Comparison of ENCODE assay signal across 7 cellular contexts in genomic region chr17:75207050-75207407, GRCh38. TPM values are rescaled to one million over a fixed set of nuclear protein-coding genes. Genes with fewer than 3 reads are reported as not detected.
DNase-seq lines count a peak whose midpoint lies in the region; ATAC-seq and TF ChIP-seq lines count a peak whose summit lies in the region.
"Not testable (repeated sequence)": the region's sequence is repeated elsewhere in the genome, so short reads cannot be mapped to it uniquely, and the experiment has no call there.

No MANE protein-coding gene starts in this region.

- H3K36me3 ChIP-seq in DND-41 (ENCODE audit: insufficient read depth, low read length) (peaks cover 36% of the 10 kb centered on the region), KMS-11 (ENCODE audit: insufficient read depth) (peaks cover 16% of the 10 kb centered on the region; the same call in 1 of the 2 replicates), SK-N-SH (replicated peaks in 1 of 2; ENCODE audit: control insufficient read depth in 1 of 2, insufficient read depth in 2 of 2, low read length in 1 of 2) (peaks cover 19 to 34% of the 10 kb centered on the region in 2 experiments), iPS-18a (ENCODE audit: control insufficient read depth, low read depth, low read length) (peaks cover 31% of the 10 kb centered on the region), neuronal stem cell (replicated peaks in 1 of 2; ENCODE audit: control insufficient read depth in 2 of 2, insufficient read depth in 2 of 2, low read length in 2 of 2) (peaks cover 11 to 41% of the 10 kb centered on the region in 2 donors)

- H3K4me1 Mint-ChIP-seq in activated T-helper 1 cell treated with anti-CD3 and anti-CD28 coated beads, Interleukin-12 subunit alpha, Interleukin-12 subunit beta, Interleukin-2, Interleukin-4 antibody, amounts not matched to agents 30 ng/mL and 10 ng/mL and 1 ng/mL, durations not matched to agents 14 hours and 24 hours and 36 hours (ENCODE audit: low read depth), result peaks cover 18% of the 10 kb centered on the region
- peaks cover 24% of the 10 kb centered on the region for H3K4me1 Mint-ChIP-seq in chondrocyte (ENCODE audit: low read depth)

- not testable (repeated sequence) for H3K9me2 ChIP-seq in SK-N-SH

- peaks cover 29% of the 10 kb centered on the region for H3F3A ChIP-seq in SK-N-SH (replicated peaks; ENCODE audit: insufficient read depth)

- not testable (repeated sequence) for H3K4ac ChIP-seq in neuronal stem cell (ENCODE audit: low read length)

- not testable (repeated sequence) for H2BK120ac ChIP-seq in neuronal stem cell (ENCODE audit: low read depth, low read length)

- WGBS in SK-N-SH (ENCODE audit: low lambda C conversion rate), result 75% methylated on average over 8 of the region's 8 CpGs
- no CpG with 5 or more reads among the region's 8 CpGs for WGBS in neuronal stem cell (ENCODE audit: extremely low coverage in 2 of 2, insufficient read length in 2 of 2, insufficient replicate concordance in 1 of 2), 2 donors

- H3K27me3 Mint-ChIP-seq in activated T-helper 1 cell treated with anti-CD3 and anti-CD28 coated beads, Interleukin-12 subunit alpha, Interleukin-12 subunit beta, Interleukin-2, Interleukin-4 antibody, amounts not matched to agents 30 ng/mL and 10 ng/mL and 1 ng/mL, durations not matched to agents 14 hours and 24 hours and 36 hours (ENCODE audit: insufficient read depth); chondrocyte (ENCODE audit: low read depth): not testable (repeated sequence)

- not testable (repeated sequence) for H3K23ac ChIP-seq in neuronal stem cell (ENCODE audit: low read depth, low read length, poor library complexity)

- H3K9me3 Mint-ChIP-seq in activated T-helper 1 cell treated with anti-CD3 and anti-CD28 coated beads, Interleukin-12 subunit alpha, Interleukin-12 subunit beta, Interleukin-2, Interleukin-4 antibody, amounts not matched to agents 30 ng/mL and 10 ng/mL and 1 ng/mL, durations not matched to agents 14 hours and 24 hours and 36 hours; chondrocyte (ENCODE audit: low read depth): not testable (repeated sequence)

- TF ChIP-seq EP300 in SK-N-SH (IDR thresholded peaks at IDR 0.05; ENCODE audit: borderline replicate concordance in 1 of 2, low read depth in 1 of 2, low read length in 1 of 2), result not testable (repeated sequence)

- not testable (repeated sequence) for H2BK15ac ChIP-seq in neuronal stem cell (ENCODE audit: low read length)

- not testable (repeated sequence) for TF ChIP-seq RAD21 in SK-N-SH (IDR thresholded peaks at IDR 0.05; ENCODE audit: low read length)

- not testable (repeated sequence) for DNase-seq in DND-41; SK-N-SH; activated T-helper 1 cell treated with anti-CD3 and anti-CD28 coated beads, Interleukin-12 subunit alpha, Interleukin-12 subunit beta, Interleukin-2, Interleukin-4 antibody, amounts not matched to agents 30 ng/mL and 10 ng/mL and 1 ng/mL, durations not matched to agents 14 hours and 24 hours and 36 hours (ENCODE audit: low spot score); chondrocyte (ENCODE audit: low spot score); neuronal stem cell (ENCODE audit: low spot score)

- not testable (repeated sequence) for H4K91ac ChIP-seq in neuronal stem cell (ENCODE audit: low read depth, low read length, poor library complexity)

- peak overlapping the region; percentile 98 for H3K4me3 Mint-ChIP-seq in activated T-helper 1 cell treated with anti-CD3 and anti-CD28 coated beads, Interleukin-12 subunit alpha, Interleukin-12 subunit beta, Interleukin-2, Interleukin-4 antibody, amounts not matched to agents 30 ng/mL and 10 ng/mL and 1 ng/mL, durations not matched to agents 14 hours and 24 hours and 36 hours
- H3K4me3 Mint-ChIP-seq in chondrocyte (ENCODE audit: unreplicated experiment), result peak overlapping the region; percentile 91

- peaks cover 20% of the 10 kb centered on the region for H3K36me3 Mint-ChIP-seq in activated T-helper 1 cell treated with anti-CD3 and anti-CD28 coated beads, Interleukin-12 subunit alpha, Interleukin-12 subunit beta, Interleukin-2, Interleukin-4 antibody, amounts not matched to agents 30 ng/mL and 10 ng/mL and 1 ng/mL, durations not matched to agents 14 hours and 24 hours and 36 hours (ENCODE audit: low read depth)
- H3K36me3 Mint-ChIP-seq in chondrocyte (ENCODE audit: low read depth), result peaks cover 12% of the 10 kb centered on the region

- H3K18ac ChIP-seq in neuronal stem cell (ENCODE audit: low read length), result not testable (repeated sequence)

- TF ChIP-seq CTCF in DND-41 (IDR thresholded peaks at IDR 0.05; ENCODE audit: borderline replicate concordance, extremely low read depth, low read length, poor library complexity, severe bottlenecking); KMS-11 (conservative IDR thresholded peaks at IDR 0.05; ENCODE audit: low read depth, low read length); SK-N-SH (IDR thresholded peaks at IDR 0.05); chondrocyte (IDR thresholded peaks at IDR 0.05): not testable (repeated sequence)

- H3K14ac ChIP-seq in neuronal stem cell (ENCODE audit: low read length), result not testable (repeated sequence)

- H3K4me3 ChIP-seq in DND-41 (ENCODE audit: low read depth in 1 of 2, low read length in 2 of 2), result peak overlapping the region; percentile 84; a peak in 3 of 4 replicates
- H3K4me3 ChIP-seq in KMS-11 (IDR thresholded peaks at IDR 0.05; ENCODE audit: insufficient read depth, low read depth, low read length), result not testable (repeated sequence)
- peak overlapping the region; percentile 70 to 87; a peak in 3 of 4 replicates for H3K4me3 ChIP-seq in SK-N-SH (ENCODE audit: low read depth in 2 of 2, low read length in 1 of 2)
- H3K4me3 ChIP-seq in iPS-18a (ENCODE audit: low read length), result peak overlapping the region; percentile 97
- peak overlapping the region in 1 of 2 donors; percentile 94 for H3K4me3 ChIP-seq in neuronal stem cell (ENCODE audit: low read length in 2 of 2)

- POLR2A ChIA-PET in SK-N-SH (lab: Yijun Ruan, JAX), result interaction anchor here (1.3 kb wide), 1 partner anchor 93 kb away, joined by 4 read pairs; no protein-coding TSS in a partner anchor

- intact Hi-C loops in activated T-helper 1 cell treated with anti-CD3 and anti-CD28 coated beads, Interleukin-12 subunit alpha, Interleukin-12 subunit beta, Interleukin-2, Interleukin-4 antibody, amounts not matched to agents 30 ng/mL and 10 ng/mL and 1 ng/mL, durations not matched to agents 14 hours and 24 hours and 36 hours (cut with micrococcal nuclease), result loop anchor here (5.0 kb wide), 1 partner anchor 160 kb away; the partner anchor contains the start of genes ATP5PD and KCTD2

- H3K4me2 ChIP-seq in DND-41 (ENCODE audit: insufficient read depth, low read length), result peak overlapping the region; percentile 77
- H3K4me2 ChIP-seq in KMS-11, result peak overlapping the region; percentile 82
- peak overlapping the region; percentile 85 for H3K4me2 ChIP-seq in SK-N-SH
- H3K4me2 ChIP-seq in neuronal stem cell (ENCODE audit: insufficient read depth, low read length, poor library complexity, severe bottlenecking), result peak overlapping the region; percentile 18

- not testable (repeated sequence) for H3K27ac ChIP-seq in DND-41 (ENCODE audit: low read length); KMS-11; SK-N-SH (ENCODE audit: low read depth in 2 of 2, low read length in 1 of 2); iPS-18a (ENCODE audit: low read length); neuronal stem cell (replicated peaks; ENCODE audit: low read length)

- CTCF ChIA-PET in SK-N-SH (lab: Yijun Ruan, JAX), result interaction anchor here (0.7 to 11.4 kb wide), 8 partner anchors 10 to 206 kb away, joined by 3 to 231 read pairs (median 8); partner anchors contain the start of genes ARMC7, GGA3 and MRPS7

- not testable (repeated sequence) for H3K79me1 ChIP-seq in neuronal stem cell (ENCODE audit: low read depth, low read length)

- not testable (repeated sequence) for H4K8ac ChIP-seq in neuronal stem cell (ENCODE audit: low read depth, low read length)

- not testable (repeated sequence) for H3K27me3 ChIP-seq in DND-41 (ENCODE audit: insufficient read depth, low read length, poor library complexity); KMS-11 (ENCODE audit: insufficient read depth, low read depth); SK-N-SH (ENCODE audit: insufficient read depth); iPS-18a (ENCODE audit: control insufficient read depth, insufficient read depth, low read length); neuronal stem cell (ENCODE audit: control insufficient read depth in 3 of 3, insufficient read depth in 3 of 3, low read depth in 1 of 3, low read length in 3 of 3)

- H2BK5ac ChIP-seq in neuronal stem cell (ENCODE audit: low read length), result not testable (repeated sequence)

- H3K79me2 ChIP-seq in DND-41 (ENCODE audit: insufficient read depth, low read length) (peaks cover 69% of the 10 kb centered on the region), KMS-11 (ENCODE audit: insufficient read depth, low read depth) (peaks cover 64% of the 10 kb centered on the region), SK-N-SH (ENCODE audit: insufficient read depth) (peaks cover 67% of the 10 kb centered on the region)

- H3K9me3 ChIP-seq in DND-41 (ENCODE audit: insufficient read depth, low read length, severe bottlenecking); SK-N-SH; iPS-18a (ENCODE audit: control insufficient read depth, low read depth, low read length); neuronal stem cell (replicated peaks in 1 of 2; ENCODE audit: control insufficient read depth in 2 of 2, insufficient read depth in 1 of 2, low read depth in 1 of 2, low read length in 2 of 2): not testable (repeated sequence)

- H3K9ac ChIP-seq in DND-41 (ENCODE audit: low read depth, low read length) (peak overlapping the region; percentile 88), SK-N-SH (peak overlapping the region; percentile 93; the same call in 1 of the 2 replicates)
- H3K9ac ChIP-seq in KMS-11; iPS-18a (ENCODE audit: low read length); neuronal stem cell (ENCODE audit: low read depth, low read length, poor library complexity): not testable (repeated sequence)

- peak overlapping the region; percentile 44 for H3K27ac Mint-ChIP-seq in activated T-helper 1 cell treated with anti-CD3 and anti-CD28 coated beads, Interleukin-12 subunit alpha, Interleukin-12 subunit beta, Interleukin-2, Interleukin-4 antibody, amounts not matched to agents 30 ng/mL and 10 ng/mL and 1 ng/mL, durations not matched to agents 14 hours and 24 hours and 36 hours
- not testable (repeated sequence) for H3K27ac Mint-ChIP-seq in chondrocyte (ENCODE audit: unreplicated experiment)

- H2AFZ ChIP-seq in DND-41 (ENCODE audit: low read depth, low read length); KMS-11 (ENCODE audit: low read depth); SK-N-SH (ENCODE audit: low read depth); neuronal stem cell (ENCODE audit: low read length): not testable (repeated sequence)

- ATAC-seq in DND-41 (ENCODE audit: insufficient read depth, low read depth), result not testable (repeated sequence)

- H4K20me1 ChIP-seq in DND-41 (ENCODE audit: insufficient read depth, low read length); KMS-11 (ENCODE audit: insufficient read depth); SK-N-SH (ENCODE audit: insufficient read depth): not testable (repeated sequence)

- not testable (repeated sequence) for H2AK5ac ChIP-seq in neuronal stem cell (ENCODE audit: low read depth, low read length)

- H3K4me1 ChIP-seq in DND-41 (ENCODE audit: insufficient read depth, low read length), result peaks cover 28% of the 10 kb centered on the region
- H3K4me1 ChIP-seq in KMS-11 (ENCODE audit: low read depth, poor library complexity, severe bottlenecking), result peaks cover 20% of the 10 kb centered on the region
- H3K4me1 ChIP-seq in SK-N-SH (ENCODE audit: control insufficient read depth in 1 of 2, insufficient read depth in 2 of 2, low read depth in 1 of 2, low read length in 1 of 2); iPS-18a (ENCODE audit: control insufficient read depth, low read depth, low read length); neuronal stem cell (ENCODE audit: control insufficient read depth in 2 of 2, insufficient read depth in 1 of 2, low read depth in 1 of 2, low read length in 2 of 2): not testable (repeated sequence)

- H2BK12ac ChIP-seq in neuronal stem cell (ENCODE audit: low read length), result not testable (repeated sequence)

RNA-seq across cellular contexts. Expression of gene NUP85, which starts 1.6 kb away (rescaled TPM):
- polyA plus RNA-seq in SK-N-SH (2012; rRNA removed), result 80.5 and 99.8 TPM in 2 replicates
- polyA plus RNA-seq in SK-N-SH (2012; cell fraction: cytosol; rRNA removed), result 38.2 and 55.2 TPM in 2 replicates
- polyA plus RNA-seq in SK-N-SH (2012; cell fraction: nucleus; rRNA removed), result 258 and 284 TPM in 2 replicates
- 122 and 129 TPM in 2 replicates for total RNA-seq in activated T-helper 1 cell treated with anti-CD3 and anti-CD28 coated beads, Interleukin-12 subunit alpha, Interleukin-12 subunit beta, Interleukin-2, Interleukin-4 antibody, amounts not matched to agents 30 ng/mL and 10 ng/mL and 1 ng/mL, durations not matched to agents 14 hours and 24 hours and 36 hours
- total RNA-seq in chondrocyte, result 36.7 to 63.9 TPM (median 41.3 TPM) in 3 replicates
- polyA plus RNA-seq in neuronal stem cell (2013, experiment 1 of 2), result 46.4 TPM
- 44.0 TPM for polyA plus RNA-seq in neuronal stem cell (2013, experiment 2 of 2)

RNA-seq across cellular contexts. Expression of gene SUMO2, which starts 24.3 kb away (rescaled TPM):
- polyA plus RNA-seq in SK-N-SH (2012; rRNA removed), result 85.5 and 114 TPM in 2 replicates
- polyA plus RNA-seq in SK-N-SH (2012; cell fraction: cytosol; rRNA removed), result 133 and 184 TPM in 2 replicates
- polyA plus RNA-seq in SK-N-SH (2012; cell fraction: nucleus; rRNA removed), result 25.6 and 43.8 TPM in 2 replicates
- 649 and 656 TPM in 2 replicates for total RNA-seq in activated T-helper 1 cell treated with anti-CD3 and anti-CD28 coated beads, Interleukin-12 subunit alpha, Interleukin-12 subunit beta, Interleukin-2, Interleukin-4 antibody, amounts not matched to agents 30 ng/mL and 10 ng/mL and 1 ng/mL, durations not matched to agents 14 hours and 24 hours and 36 hours
- 307 to 347 TPM (median 312 TPM) in 3 replicates for total RNA-seq in chondrocyte
- polyA plus RNA-seq in neuronal stem cell (2013, experiment 1 of 2), result 507 TPM
- 553 TPM for polyA plus RNA-seq in neuronal stem cell (2013, experiment 2 of 2)

RNA-seq across cellular contexts. Expression of gene JPT1, which starts 52.7 kb away (rescaled TPM):
- 259 and 490 TPM in 2 replicates for polyA plus RNA-seq in SK-N-SH (2012; rRNA removed)
- polyA plus RNA-seq in SK-N-SH (2012; cell fraction: cytosol; rRNA removed), result 407 and 471 TPM in 2 replicates
- polyA plus RNA-seq in SK-N-SH (2012; cell fraction: nucleus; rRNA removed), result 165 and 240 TPM in 2 replicates
- total RNA-seq in activated T-helper 1 cell treated with anti-CD3 and anti-CD28 coated beads, Interleukin-12 subunit alpha, Interleukin-12 subunit beta, Interleukin-2, Interleukin-4 antibody, amounts not matched to agents 30 ng/mL and 10 ng/mL and 1 ng/mL, durations not matched to agents 14 hours and 24 hours and 36 hours, result 271 and 299 TPM in 2 replicates
- total RNA-seq in chondrocyte, result 78.6 to 90.4 TPM (median 86.4 TPM) in 3 replicates
- 267 TPM for polyA plus RNA-seq in neuronal stem cell (2013, experiment 1 of 2)
- polyA plus RNA-seq in neuronal stem cell (2013, experiment 2 of 2), result 277 TPM

RNA-seq across cellular contexts. Expression of gene GGA3, which starts 54.4 kb away (rescaled TPM):
- polyA plus RNA-seq in SK-N-SH (2012; rRNA removed), result 42.5 and 43.7 TPM in 2 replicates
- polyA plus RNA-seq in SK-N-SH (2012; cell fraction: cytosol; rRNA removed), result 13.3 and 21.1 TPM in 2 replicates
- polyA plus RNA-seq in SK-N-SH (2012; cell fraction: nucleus; rRNA removed), result 183 and 203 TPM in 2 replicates
- total RNA-seq in activated T-helper 1 cell treated with anti-CD3 and anti-CD28 coated beads, Interleukin-12 subunit alpha, Interleukin-12 subunit beta, Interleukin-2, Interleukin-4 antibody, amounts not matched to agents 30 ng/mL and 10 ng/mL and 1 ng/mL, durations not matched to agents 14 hours and 24 hours and 36 hours, result 93.4 and 94.3 TPM in 2 replicates
- 26.9 to 30.3 TPM (median 28.4 TPM) in 3 replicates for total RNA-seq in chondrocyte
- polyA plus RNA-seq in neuronal stem cell (2013, experiment 1 of 2), result 32.9 TPM
- polyA plus RNA-seq in neuronal stem cell (2013, experiment 2 of 2), result 31.7 TPM

RNA-seq across cellular contexts. Expression of gene MRPS7, which starts 54.6 kb away (rescaled TPM):
- 82.8 and 90.4 TPM in 2 replicates for polyA plus RNA-seq in SK-N-SH (2012; rRNA removed)
- polyA plus RNA-seq in SK-N-SH (2012; cell fraction: cytosol; rRNA removed), result 77.5 and 82.2 TPM in 2 replicates
- 74.4 and 85.5 TPM in 2 replicates for polyA plus RNA-seq in SK-N-SH (2012; cell fraction: nucleus; rRNA removed)
- 126 and 130 TPM in 2 replicates for total RNA-seq in activated T-helper 1 cell treated with anti-CD3 and anti-CD28 coated beads, Interleukin-12 subunit alpha, Interleukin-12 subunit beta, Interleukin-2, Interleukin-4 antibody, amounts not matched to agents 30 ng/mL and 10 ng/mL and 1 ng/mL, durations not matched to agents 14 hours and 24 hours and 36 hours
- 38.2 to 49.5 TPM (median 41.1 TPM) in 3 replicates for total RNA-seq in chondrocyte
- 45.9 TPM for polyA plus RNA-seq in neuronal stem cell (2013, experiment 1 of 2)
- 45.2 TPM for polyA plus RNA-seq in neuronal stem cell (2013, experiment 2 of 2)

Comparison
In these comparisons a context has a peak if more than half of its experiments do, and no peak if none do; other contexts are left out.
1. H3K4me2 ChIP-seq: peak in every context shown above with its lines; median percentile 85 in SK-N-SH; 82 in KMS-11; 77 in DND-41; 18 in neuronal stem cell.